In the genomic region with DNA sequence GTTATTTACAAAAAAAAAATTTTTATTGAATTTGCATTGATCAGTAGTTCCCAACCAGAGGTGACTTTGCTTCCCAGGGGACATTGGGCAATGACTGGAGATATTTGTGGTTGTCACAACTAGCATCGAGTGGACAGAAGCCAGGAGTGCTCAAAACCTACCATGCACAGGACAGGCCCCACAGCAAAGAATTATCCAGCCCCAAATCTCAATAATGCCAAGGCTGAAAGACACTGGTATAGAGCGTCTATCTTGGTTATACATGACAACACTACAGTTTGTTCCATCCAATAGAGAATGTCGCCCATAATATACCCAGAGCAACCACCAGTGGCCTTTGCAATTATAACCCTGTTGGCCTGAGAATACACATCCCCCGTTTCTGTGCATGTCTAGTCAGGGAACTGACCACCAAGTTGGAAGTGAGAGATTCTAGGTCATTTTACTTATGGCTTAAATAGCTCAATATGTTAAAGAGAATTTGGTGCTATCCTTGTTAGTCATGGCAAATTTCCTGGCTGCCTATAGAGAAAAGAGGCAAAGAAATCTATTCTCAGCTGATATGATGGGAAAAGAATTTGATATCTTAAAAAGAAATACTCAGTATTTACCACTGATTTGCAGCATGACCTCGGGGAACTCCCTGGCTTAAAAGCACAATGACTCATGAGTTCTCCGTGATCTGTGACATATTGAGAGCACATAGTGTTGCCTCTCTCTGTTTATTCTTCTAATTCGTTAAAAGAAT, we compare ENCODE assay signal across 11 cellular contexts.
DNase-seq lines count a peak whose midpoint lies in the region; ATAC-seq, FAIRE-seq and TF ChIP-seq lines count a peak whose summit lies in the region.
"Had no signal": no experiment of that assay in that cellular context is flagged by ENCODE, and none has a peak within 500 bp of the region (broad histone marks: within the 10 kb centered on the region; RNA-seq: fewer than 3 reads in every experiment).

No MANE protein-coding gene starts in this region.

- TF ChIP-seq POLR2A in A549 (IDR thresholded peaks at IDR 0.05; ENCODE audit: low read length) (no peak), tibial nerve (IDR thresholded peaks at IDR 0.05) (no peak)

- H3K36me3 ChIP-seq in PC-9 (ENCODE audit: low read depth): 0 out of 2 replicates have a peak, but pooled peaks cover 3% of the 10 kb centered on the region
- H3K36me3 ChIP-seq in tibial nerve: no peaks in the 10 kb centered on the region

- TF ChIP-seq RAD21 in A549 (conservative IDR thresholded peaks at IDR 0.05 in 1 of 2, IDR thresholded peaks at IDR 0.05 in 1 of 2): no peak

- peaks cover 5% of the 10 kb centered on the region for H3F3A ChIP-seq in PC-9 (ENCODE audit: insufficient read depth, low read depth)

- no peak for FAIRE-seq in A549 (lab: Jason Lieb, UNC)
- FAIRE-seq: H1 had no signal

- no TSS peak for BruUV-seq in PC-9 (replicated peaks; lab: Mats Ljungman, UMichigan)

- H3K4me2 ChIP-seq in A549: peak overlapping the region; percentile 28
- peak overlapping the region; percentile 27 for H3K4me2 ChIP-seq in PC-9

- ATAC-seq in A549: peak in 1 of 2 experiments; percentile 50; a peak in 1 of 6 replicates
- peak; percentile 69 for ATAC-seq in GM18511 (IDR thresholded peaks at IDR 0.05; ENCODE audit: unreplicated experiment)
- peak; percentile 89 for ATAC-seq in foreskin keratinocyte
- no peak for ATAC-seq in HG03457 (IDR thresholded peaks at IDR 0.05; ENCODE audit: unreplicated experiment)

- H3K9me2 ChIP-seq in PC-9 (ENCODE audit: insufficient read depth): no peaks in the 10 kb centered on the region

- intact Hi-C loops in PC-9 (cut with micrococcal nuclease; ENCODE audit: unreplicated experiment): loop anchor here (10.0 kb wide), 1 partner anchor 270 kb away; no protein-coding TSS in a partner anchor

- no peaks in the 10 kb centered on the region for H3K79me2 ChIP-seq in PC-9 (ENCODE audit: low read depth)

- no peak overlapping the region for H2AFZ ChIP-seq in PC-9

- TF ChIP-seq CTCF in A549 (IDR thresholded peaks at IDR 0.05): no peak
- no peak for TF ChIP-seq CTCF in PC-9 (conservative IDR thresholded peaks at IDR 0.05)
- TF ChIP-seq CTCF in foreskin keratinocyte (conservative IDR thresholded peaks at IDR 0.05): no peak
- TF ChIP-seq CTCF in tibial nerve (IDR thresholded peaks at IDR 0.05): no peak

- TF ChIP-seq EP300 in A549 (IDR thresholded peaks at IDR 0.05): no peak
- no peak for TF ChIP-seq EP300 in tibial nerve (IDR thresholded peaks at IDR 0.05)

- 41% methylated on average over 7 of the region's 7 CpGs for WGBS in A549 (ENCODE audit: missing lambda C conversion rate)
- 34 to 40% methylated on average over 7 of the region's 7 CpGs for WGBS in tibial nerve, 2 donors

- H3K27ac ChIP-seq in A549 (peak overlapping the region; percentile 44 to 49; a peak in 3 of 6 replicates), PC-9 (peak overlapping the region; percentile 18; the same call in 1 of the 2 replicates), foreskin keratinocyte (no peak overlapping the region), tibial nerve (no peak overlapping the region)

- H3K4me3 ChIP-seq in A549 (no peak overlapping the region), PC-9 (no peak overlapping the region), tibial nerve (no peak overlapping the region)

- DNase-seq in A549 (ENCODE audit: low read depth in 1 of 2, low spot score in 1 of 2) (peak; percentile 5 to 23), PC-9 (peak in 1 of 2 experiments; percentile 74), foreskin keratinocyte (peak; percentile 58 to 70), pons (ENCODE audit: low spot score) (no peak), tibial nerve (ENCODE audit: low spot score in 2 of 2) (no peak), SHP77 treated with DMSO at 0.1 percent for 48 hours (lab: John Stamatoyannopoulos, UW) (no peak)
- DNase-seq: DMS 273 treated with DMSO at 0.1 percent for 48 hours, NCI-H1092 treated with DMSO at 0.1 percent for 48 hours had no signal

- peaks cover 11% of the 10 kb centered on the region; the same call in 2 of the 3 replicates for H3K4me1 ChIP-seq in A549
- H3K4me1 ChIP-seq in PC-9 (replicated peaks; ENCODE audit: insufficient read depth): peaks cover 30% of the 10 kb centered on the region
- no peaks in the 10 kb centered on the region for H3K4me1 ChIP-seq in foreskin keratinocyte
- peaks cover 0 to 9% (median 0%) of the 10 kb centered on the region in 4 donors for H3K4me1 ChIP-seq in tibial nerve

- CTCF ChIA-PET in A549 (lab: Yijun Ruan, JAX) (interaction anchor here (0.6 kb wide), 1 partner anchor 396 kb away, joined by 3 read pairs; no protein-coding TSS in a partner anchor), PC-9 (lab: Charles Lee) (no interaction called here)

- no peaks in the 10 kb centered on the region for H4K20me1 ChIP-seq in PC-9 (ENCODE audit: insufficient read depth)

- POLR2A ChIA-PET in A549 (lab: Yijun Ruan, JAX) (no interaction called here), PC-9 (lab: Charles Lee; ENCODE audit: unreplicated experiment) (no interaction called here)

- H3K9me3 ChIP-seq in A549 (peaks cover 8% of the 10 kb centered on the region; the same call in 2 of the 3 replicates), PC-9 (ENCODE audit: insufficient read depth, low read depth) (peaks cover 6% of the 10 kb centered on the region; the same call in 1 of the 2 replicates), tibial nerve (no peaks in the 10 kb centered on the region)

- H3K27me3 ChIP-seq in PC-9 (ENCODE audit: insufficient read depth, low read depth): no peaks in the 10 kb centered on the region
- no peaks in the 10 kb centered on the region for H3K27me3 ChIP-seq in foreskin keratinocyte
- no peaks in the 10 kb centered on the region for H3K27me3 ChIP-seq in tibial nerve

TF ChIP-seq in A549, 52 proteins besides CTCF, POLR2A, EP300 and RAD21:
- TF ChIP-seq PHF8 (IDR thresholded peaks at IDR 0.05; ENCODE audit: borderline replicate concordance, low read depth) (no peak), FOSL2 (IDR thresholded peaks at IDR 0.05) (no peak), FOSL2 (CRISPR knock-in tag; IDR thresholded peaks at IDR 0.05) (peak; percentile 54)

Comparison
In these comparisons a context has a peak if more than half of its experiments do, and no peak if none do; other contexts are left out.
1. DNase-seq: peak in A549 (2 of 2) and foreskin keratinocyte (2 of 2); none in pons (single experiment), tibial nerve (0 of 2) and SHP77 treated with DMSO at 0.1 percent for 48 hours (single experiment).
2. H3K27ac ChIP-seq: peak in A549 (2 of 2) and PC-9 (single experiment); none in foreskin keratinocyte (single experiment) and tibial nerve (0 of 4).